19 cellular contexts compared by ENCODE assay signal in the genomic region with DNA sequence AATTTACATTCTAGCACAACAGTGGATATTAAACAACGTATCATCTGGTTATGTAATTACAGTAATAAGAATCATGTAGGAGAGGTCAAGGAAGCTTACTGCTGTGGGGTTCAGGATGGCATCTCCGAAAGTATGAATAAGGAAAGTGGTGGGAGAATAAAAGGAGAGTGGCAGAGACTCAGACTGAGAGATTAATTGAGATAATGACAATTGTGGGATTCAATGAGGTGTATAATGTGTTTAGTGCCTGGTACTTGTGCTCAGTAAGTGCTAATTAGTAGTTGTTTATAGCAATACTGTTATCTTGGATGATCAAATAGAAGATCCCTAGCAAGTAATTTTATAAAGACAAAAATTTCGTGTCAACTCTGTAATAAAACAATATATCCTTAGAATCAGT. TPM values are rescaled to one million over a fixed set of nuclear protein-coding genes. Genes with fewer than 3 reads are reported as not detected.
DNase-seq lines count a peak whose midpoint lies in the region; ATAC-seq, FAIRE-seq and TF ChIP-seq lines count a peak whose summit lies in the region.
"Had no signal": no experiment of that assay in that cellular context is flagged by ENCODE, and none has a peak within 500 bp of the region (broad histone marks: within the 10 kb centered on the region; RNA-seq: fewer than 3 reads in every experiment).

No MANE protein-coding gene starts in this region.

- no peak for TF ChIP-seq RAD21 in HepG2 (CRISPR knock-in tag; IDR thresholded peaks at IDR 0.05)

- H2AFZ ChIP-seq in HepG2 (ENCODE audit: low read length) (no peak overlapping the region), OCI-LY1 (ENCODE audit: low read length) (no peak overlapping the region)

- H3K79me2 ChIP-seq in HepG2 (ENCODE audit: insufficient read depth, low read length): peaks cover 20% of the 10 kb centered on the region
- H3K79me2 ChIP-seq in OCI-LY1 (ENCODE audit: insufficient read depth, low read length): no peaks in the 10 kb centered on the region

- H4K20me1 ChIP-seq in HepG2 (ENCODE audit: insufficient read depth, low read length) (0 out of 2 replicates have a peak, but pooled peaks cover 3% of the 10 kb centered on the region), OCI-LY1 (ENCODE audit: insufficient read depth, low read length) (no peaks in the 10 kb centered on the region)

- H3K9ac ChIP-seq in HepG2 (ENCODE audit: insufficient read depth, low read depth, low read length) (no peak overlapping the region), OCI-LY1 (ENCODE audit: low read length) (no peak overlapping the region)

- CTCF ChIA-PET in HepG2 (lab: Yijun Ruan, JAX; ENCODE audit: low intra/inter-chr PET ratio, low total read pairs): no interaction called here

- H3K4me2 ChIP-seq in HepG2 (ENCODE audit: low read depth, low read length): no peak overlapping the region
- H3K4me2 ChIP-seq in OCI-LY1 (ENCODE audit: low read length): no peak overlapping the region

- no peaks in the 10 kb centered on the region for H3F3A ChIP-seq in OCI-LY1 (ENCODE audit: insufficient read depth, low read length)

- H3K27me3 ChIP-seq in HepG2 (ENCODE audit: control insufficient read depth in 1 of 2, insufficient read depth in 2 of 2, low read length in 2 of 2) (no peaks in the 10 kb centered on the region), right lobe of liver (no peaks in the 10 kb centered on the region), OCI-LY1 (ENCODE audit: insufficient read depth, low read length) (no peaks in the 10 kb centered on the region), tibial artery (no peaks in the 10 kb centered on the region)

- H3K4me1 ChIP-seq in HepG2 (ENCODE audit: insufficient read depth, low read length): peaks cover 10% of the 10 kb centered on the region
- H3K4me1 ChIP-seq in right lobe of liver: no peaks in the 10 kb centered on the region
- H3K4me1 ChIP-seq in OCI-LY1 (ENCODE audit: insufficient read depth, low read length, severe bottlenecking): peaks cover 40% of the 10 kb centered on the region
- H3K4me1 ChIP-seq in tibial artery: no peaks in the 10 kb centered on the region

- POLR2A ChIA-PET in HepG2 (lab: Yijun Ruan, JAX): no interaction called here

- TF ChIP-seq EP300 in HepG2 (IDR thresholded peaks at IDR 0.05; ENCODE audit: low read depth in 2 of 2, low read length in 2 of 2): no peak
- TF ChIP-seq EP300 in HepG2 (CRISPR knock-in tag; IDR thresholded peaks at IDR 0.05; ENCODE audit: borderline replicate concordance): no peak

- BruUV-seq in HepG2 (replicated peaks; lab: Mats Ljungman, UMichigan): TSS peak; percentile 16

- TF ChIP-seq POLR2A in HepG2 (IDR thresholded peaks at IDR 0.05; ENCODE audit: insufficient read depth in 1 of 2, low read depth in 2 of 2, low read length in 2 of 2) (no peak), right lobe of liver (IDR thresholded peaks at IDR 0.05) (no peak)

- no peak for ATAC-seq in HepG2
- ATAC-seq in right lobe of liver: no peak

- H3K9me2 ChIP-seq in OCI-LY1 (ENCODE audit: low read depth, low read length): no peaks in the 10 kb centered on the region

- H3K36me3 ChIP-seq in HepG2 (replicated peaks in 1 of 2; ENCODE audit: control insufficient read depth in 1 of 2, insufficient read depth in 2 of 2, low read length in 2 of 2): no peaks in the 10 kb centered on the region; a peak in 1 of 5 replicates
- no peaks in the 10 kb centered on the region for H3K36me3 ChIP-seq in right lobe of liver
- H3K36me3 ChIP-seq in OCI-LY1 (ENCODE audit: insufficient read depth, low read length): no peaks in the 10 kb centered on the region
- H3K36me3 ChIP-seq in tibial artery: peaks cover 6 to 21% (median 17%) of the 10 kb centered on the region in 3 donors
- H3K36me3 ChIP-seq: HAP-1 had no signal

- TF ChIP-seq CTCF in HepG2 (CRISPR knock-in tag; IDR thresholded peaks at IDR 0.05) (no peak), right lobe of liver (IDR thresholded peaks at IDR 0.05) (no peak), OCI-LY1 (IDR thresholded peaks at IDR 0.05; ENCODE audit: low read length) (no peak), tibial artery (IDR thresholded peaks at IDR 0.05) (no peak)

- FAIRE-seq in HepG2 (lab: Jason Lieb, UNC): no peak
- FAIRE-seq: GM12891, GM18507, H54 had no signal

- in situ Hi-C loops in HepG2 (cut with HindIII; ENCODE audit: extremely low pct_ligation_motif_present, low pct_unique_long_range_greater_than_20kb): no loop called here

- H3K4me3 ChIP-seq in HepG2 (replicated peaks in 1 of 3; ENCODE audit: insufficient read depth in 1 of 3, low read depth in 2 of 3, low read length in 3 of 3) (no peak overlapping the region), right lobe of liver (no peak overlapping the region), OCI-LY1 (ENCODE audit: low read depth, low read length, poor library complexity, severe bottlenecking) (no peak overlapping the region), tibial artery (no peak overlapping the region)
- H3K4me3 ChIP-seq: HAP-1 had no signal

- intact Hi-C loops in HepG2 (cut with micrococcal nuclease; ENCODE audit: unreplicated experiment): no loop called here
- intact Hi-C loops in right lobe of liver (cut with DNase I): no loop called here
- intact Hi-C loops in tibial artery (cut with DNase I; ENCODE audit: low total_unique reads): no loop called here

- no peaks in the 10 kb centered on the region for H3K9me3 ChIP-seq in HepG2 (ENCODE audit: low read length)
- no peaks in the 10 kb centered on the region for H3K9me3 ChIP-seq in right lobe of liver
- no peaks in the 10 kb centered on the region for H3K9me3 ChIP-seq in OCI-LY1 (ENCODE audit: low read length)
- no peaks in the 10 kb centered on the region for H3K9me3 ChIP-seq in tibial artery
- H3K9me3 ChIP-seq: HAP-1 had no signal

- no peak overlapping the region for H3K27ac ChIP-seq in HepG2 (ENCODE audit: extremely low read length, insufficient read depth, low read length)
- H3K27ac ChIP-seq in right lobe of liver: no peak overlapping the region
- peak overlapping the region; percentile 62 for H3K27ac ChIP-seq in OCI-LY1 (ENCODE audit: low read depth, low read length, poor library complexity, severe bottlenecking)
- no peak overlapping the region for H3K27ac ChIP-seq in tibial artery

- DNase-seq in HepG2 (ENCODE audit: low spot score) (no peak), right lobe of liver (no peak), retina (peak; percentile 10), NCI-H2196 (lab: John Stamatoyannopoulos, UW; ENCODE audit: unreplicated experiment) (no peak), tibial artery (no peak)
- DNase-seq: 8988T; C1 segment of cervical spinal cord; Calu3; CD4-positive, alpha-beta memory T cell; COR-L47; DMS53; DMS79 treated with DMSO at 0.1 percent for 48 hours; GF-D8; GOT3 had no signal

- 93% methylated on average over 3 of the region's 3 CpGs for WGBS in HepG2 (ENCODE audit: low lambda C conversion rate)
- 80% methylated on average over 3 of the region's 3 CpGs for WGBS in right lobe of liver (ENCODE audit: insufficient coverage, low coverage, low lambda C conversion rate, missing lambda C conversion rate)

TF ChIP-seq in HepG2, 621 proteins besides CTCF, POLR2A, EP300 and RAD21:
- TF ChIP-seq RARA (CRISPR knock-in tag; IDR thresholded peaks at IDR 0.05) (no peak), ZNF740 (CRISPR knock-in tag; IDR thresholded peaks at IDR 0.05) (no peak), PHF20 (CRISPR knock-in tag; IDR thresholded peaks at IDR 0.05) (no peak)
- TF ChIP-seq, protein P1, sequence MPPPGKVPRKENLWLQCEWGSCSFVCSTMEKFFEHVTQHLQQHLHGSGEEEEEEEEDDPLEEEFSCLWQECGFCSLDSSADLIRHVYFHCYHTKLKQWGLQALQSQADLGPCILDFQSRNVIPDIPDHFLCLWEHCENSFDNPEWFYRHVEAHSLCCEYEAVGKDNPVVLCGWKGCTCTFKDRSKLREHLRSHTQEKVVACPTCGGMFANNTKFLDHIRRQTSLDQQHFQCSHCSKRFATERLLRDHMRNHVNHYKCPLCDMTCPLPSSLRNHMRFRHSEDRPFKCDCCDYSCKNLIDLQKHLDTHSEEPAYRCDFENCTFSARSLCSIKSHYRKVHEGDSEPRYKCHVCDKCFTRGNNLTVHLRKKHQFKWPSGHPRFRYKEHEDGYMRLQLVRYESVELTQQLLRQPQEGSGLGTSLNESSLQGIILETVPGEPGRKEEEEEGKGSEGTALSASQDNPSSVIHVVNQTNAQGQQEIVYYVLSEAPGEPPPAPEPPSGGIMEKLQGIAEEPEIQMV (CRISPR knock-in tag; IDR thresholded peaks at IDR 0.05; ENCODE audit: low read depth): no peak

RNA-seq across cellular contexts. Expression of gene NF1, which starts 45.4 kb away (rescaled TPM):
- total RNA-seq in HepG2 (2016; rRNA removed; fragmentation: Illumina TruSeq; extraction: Trizol) (21.5 and 35.4 TPM in 2 replicates), right lobe of liver (10 to 100 TPM; 26.6 to 35.3 (median 30.0) TPM)
- total RNA-seq in HepG2 (2016; cell fraction: cytosol; rRNA removed; fragmentation: Illumina TruSeq; extraction: Trizol; ENCODE audit: low read depth): 17.1 and 28.3 TPM in 2 replicates
- total RNA-seq in HepG2 (2016; cell fraction: insoluble cytoplasmic fraction; rRNA removed; fragmentation: Illumina TruSeq; extraction: Trizol): 18.5 and 33.9 TPM in 2 replicates
- 11.5 and 14.4 TPM in 2 replicates for total RNA-seq in HepG2 (2016; cell fraction: membrane; rRNA removed; fragmentation: Illumina TruSeq; extraction: Trizol)
- total RNA-seq in HepG2 (2016; cell fraction: nucleus; rRNA removed; fragmentation: Illumina TruSeq; extraction: Trizol): 47.7 and 52.4 TPM in 2 replicates
- polyA plus RNA-seq in HepG2 (2011; rRNA removed): 26.5 and 26.8 TPM in 2 replicates
- 14.5 and 21.4 TPM in 2 replicates for polyA plus RNA-seq in HepG2 (2011; cell fraction: cytosol; rRNA removed)
- 41.8 and 42.7 TPM in 2 replicates for polyA plus RNA-seq in HepG2 (2011; cell fraction: nucleus; rRNA removed)
- 15.1 and 18.4 TPM in 2 replicates for polyA plus RNA-seq in HepG2 (2012)
- 0.50 and 0.57 TPM in 2 replicates for polyA plus RNA-seq in HepG2 (2016; cell fraction: cytosol; fragmentation: Illumina TruSeq; extraction: Trizol; ENCODE audit: low read depth)
- polyA plus RNA-seq in HepG2 (2016; cell fraction: insoluble cytoplasmic fraction; fragmentation: Illumina TruSeq; extraction: Trizol; ENCODE audit: low read depth): 19.3 and 19.5 TPM in 2 replicates
- polyA plus RNA-seq in HepG2 (2016; cell fraction: membrane; fragmentation: Illumina TruSeq; extraction: Trizol; ENCODE audit: low read depth): 1.2 and 1.3 TPM in 2 replicates
- 19.1 and 25.9 TPM in 2 replicates for polyA plus RNA-seq in HepG2 (2016; cell fraction: nucleus; fragmentation: Illumina TruSeq; extraction: Trizol; ENCODE audit: insufficient read depth, low read depth)
- polyA minus RNA-seq in HepG2 (2011; rRNA and poly(A)+ RNA removed; ENCODE audit: low replicate concordance): 108 and 118 TPM in 2 replicates
- polyA minus RNA-seq in HepG2 (2011; cell fraction: cytosol; rRNA and poly(A)+ RNA removed): 59.6 and 76.9 TPM in 2 replicates
- 229 and 246 TPM in 2 replicates for polyA minus RNA-seq in HepG2 (2011; cell fraction: nucleus; rRNA and poly(A)+ RNA removed)
